Comparison of ENCODE assay signal across 9 cellular contexts in the genomic region with DNA sequence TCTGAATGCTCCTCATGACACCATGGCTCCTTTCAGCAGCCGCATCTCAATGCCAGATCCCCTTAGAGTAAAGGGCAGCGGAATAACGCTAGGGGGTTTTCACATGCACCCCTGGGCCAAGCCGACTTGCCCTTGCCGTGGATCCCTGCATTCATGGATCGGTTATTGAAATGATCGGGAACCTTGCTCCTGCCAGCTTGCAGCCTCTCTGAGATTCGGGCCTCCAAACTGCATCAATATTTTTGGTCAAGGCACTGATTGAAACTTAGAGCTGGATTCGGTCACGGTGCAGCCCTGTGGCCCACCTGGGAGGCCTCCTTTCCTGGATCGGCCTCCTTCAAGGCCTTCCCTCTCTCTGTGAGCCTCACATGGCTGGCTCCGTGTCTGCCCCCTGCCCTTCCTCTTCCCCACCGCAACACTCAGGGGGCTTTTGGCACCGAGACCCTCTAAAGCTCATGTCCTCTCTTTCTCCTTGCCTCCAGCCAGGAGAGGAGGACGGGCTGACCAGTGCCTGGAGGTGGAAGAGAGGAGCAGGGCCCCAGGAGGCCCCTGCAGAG. TPM values are rescaled to one million over a fixed set of nuclear protein-coding genes. Genes with fewer than 3 reads are reported as not detected.
DNase-seq lines count a peak whose midpoint lies in the region; ATAC-seq and TF ChIP-seq lines count a peak whose summit lies in the region.
"Had no signal": no experiment of that assay in that cellular context is flagged by ENCODE, and none has a peak within 500 bp of the region (broad histone marks: within the 10 kb centered on the region; RNA-seq: fewer than 3 reads in every experiment).

No MANE protein-coding gene starts in this region.

- peaks cover 76% of the 10 kb centered on the region for H3K4me1 Mint-ChIP-seq in T-helper 17 cell
- peaks cover 66 to 86% of the 10 kb centered on the region in 2 donors for H3K4me1 Mint-ChIP-seq in stimulated activated naive B cell treated with anti-CD40 and anti-IgM and Interleukin-4, amounts not matched to agents 10 μg/mL and 1 μg/mL and 100 μg/mL, for 72 hours

- ATAC-seq in HG03354 (IDR thresholded peaks at IDR 0.05; ENCODE audit: poor library complexity, severe bottlenecking, unreplicated experiment) (peak; percentile 5), T-helper 17 cell (no peak), GM18511 (IDR thresholded peaks at IDR 0.05; ENCODE audit: unreplicated experiment) (no peak)
- no peak for ATAC-seq in stimulated activated naive B cell treated with anti-CD40 and anti-IgM and Interleukin-4, amounts not matched to agents 10 μg/mL and 1 μg/mL and 100 μg/mL, for 72 hours (replicated peaks)

- peaks cover 9% of the 10 kb centered on the region for H3K36me3 Mint-ChIP-seq in T-helper 17 cell (ENCODE audit: low read depth)
- peaks cover 58 to 73% of the 10 kb centered on the region in 2 donors for H3K36me3 Mint-ChIP-seq in stimulated activated naive B cell treated with anti-CD40 and anti-IgM and Interleukin-4, amounts not matched to agents 10 μg/mL and 1 μg/mL and 100 μg/mL, for 72 hours

- peak overlapping the region in 1 of 2 donors; percentile 43 for H3K4me3 ChIP-seq in right atrium auricular region
- H3K4me3 ChIP-seq: SJSA1 had no signal

- H3K27ac Mint-ChIP-seq in T-helper 17 cell, result peak overlapping the region; percentile 98
- H3K27ac Mint-ChIP-seq in stimulated activated naive B cell treated with anti-CD40 and anti-IgM and Interleukin-4, amounts not matched to agents 10 μg/mL and 1 μg/mL and 100 μg/mL, for 72 hours, result peak overlapping the region; percentile 100

- DNase-seq in T-helper 17 cell (no peak), right atrium auricular region (ENCODE audit: low spot score) (no peak), dermis blood vessel endothelial cell (no peak), NCI-H128 (lab: John Stamatoyannopoulos, UW; ENCODE audit: unreplicated experiment) (no peak)
- no peak for DNase-seq in stimulated activated naive B cell treated with anti-CD40 and anti-IgM and Interleukin-4, amounts not matched to agents 10 μg/mL and 1 μg/mL and 100 μg/mL, for 72 hours
- DNase-seq: brain microvascular endothelial cell had no signal

- no peaks in the 10 kb centered on the region for H3K9me3 Mint-ChIP-seq in stimulated activated naive B cell treated with anti-CD40 and anti-IgM and Interleukin-4, amounts not matched to agents 10 μg/mL and 1 μg/mL and 100 μg/mL, for 72 hours

- H3K27ac ChIP-seq in right atrium auricular region, result peak overlapping the region; percentile 31 to 37
- H3K27ac ChIP-seq: brain microvascular endothelial cell, SJSA1 had no signal

- H3K4me1 ChIP-seq in right atrium auricular region, result peaks cover 0 to 20% of the 10 kb centered on the region in 2 donors

- H3K36me3 ChIP-seq in right atrium auricular region, result no peaks in the 10 kb centered on the region
- H3K36me3 ChIP-seq: brain microvascular endothelial cell, SJSA1 had no signal

- H3K9me3 ChIP-seq in T-helper 17 cell (ENCODE audit: control insufficient read depth, low read length, poor library complexity, severe bottlenecking) (no peaks in the 10 kb centered on the region), right atrium auricular region (no peaks in the 10 kb centered on the region)
- H3K9me3 ChIP-seq: SJSA1 had no signal

- peak overlapping the region; percentile 99 for H3K4me3 Mint-ChIP-seq in T-helper 17 cell
- peak overlapping the region; percentile 93 to 98 for H3K4me3 Mint-ChIP-seq in stimulated activated naive B cell treated with anti-CD40 and anti-IgM and Interleukin-4, amounts not matched to agents 10 μg/mL and 1 μg/mL and 100 μg/mL, for 72 hours

- no peak for TF ChIP-seq CTCF in right atrium auricular region (IDR thresholded peaks at IDR 0.05)

- no peaks in the 10 kb centered on the region for H3K27me3 ChIP-seq in right atrium auricular region
- H3K27me3 ChIP-seq: brain microvascular endothelial cell, SJSA1 had no signal

- no peaks in the 10 kb centered on the region for H3K27me3 Mint-ChIP-seq in T-helper 17 cell
- H3K27me3 Mint-ChIP-seq in stimulated activated naive B cell treated with anti-CD40 and anti-IgM and Interleukin-4, amounts not matched to agents 10 μg/mL and 1 μg/mL and 100 μg/mL, for 72 hours, result no peaks in the 10 kb centered on the region

RNA-seq across cellular contexts. Expression of gene PTPN6, which starts 1.8 kb away (rescaled TPM):
- 100 to 1,000 TPM; 115 to 177 TPM for total RNA-seq in T-helper 17 cell
- 1 to 10 TPM; 3.7 to 7.5 TPM for total RNA-seq in right atrium auricular region
- total RNA-seq in dermis blood vessel endothelial cell, result 2.4 and 3.4 TPM in 2 replicates
- total RNA-seq: SJSA1 had no signal

RNA-seq across cellular contexts. Expression of gene C12orf57, which starts 9.1 kb away (rescaled TPM):
- total RNA-seq in T-helper 17 cell, result 100 to 1,000 TPM; 192 to 226 TPM
- total RNA-seq in right atrium auricular region, result 100 to 1,000 TPM; 398 to 533 TPM
- 73.7 and 177 TPM in 2 replicates for total RNA-seq in dermis blood vessel endothelial cell

RNA-seq across cellular contexts. Expression of gene RNU7-1, which starts 9.3 kb away (rescaled TPM):
- total RNA-seq in T-helper 17 cell (not detected), right atrium auricular region (not detected), dermis blood vessel endothelial cell (not detected in 2 replicates)
- total RNA-seq: SJSA1 had no signal

RNA-seq across cellular contexts. Expression of gene PHB2, which starts 17.5 kb away (rescaled TPM):
- total RNA-seq in T-helper 17 cell (100 to 1,000 TPM; 145 to 150 TPM), right atrium auricular region (100 to 1,000 TPM; 160 to 183 TPM), dermis blood vessel endothelial cell (191 and 205 TPM in 2 replicates)

RNA-seq across cellular contexts. Expression of gene EMG1, which starts 17.8 kb away (rescaled TPM):
- total RNA-seq in T-helper 17 cell (10 to 100 TPM; 36.2 to 36.9 TPM), right atrium auricular region (10 to 100 TPM; 16.5 to 28.4 TPM), dermis blood vessel endothelial cell (35.6 and 39.3 TPM in 2 replicates)

Comparison
In these comparisons a context has a peak if more than half of its experiments do, and no peak if none do; other contexts are left out.
1. RNA of gene PTPN6, which starts 1.8 kb away (total RNA-seq): 115 to 177 TPM in T-helper 17 cell; 3.7 to 7.5 TPM in right atrium auricular region and 2.4 to 3.4 TPM in dermis blood vessel endothelial cell; every median in the first group is over 10 times any median in the second.